20 cellular contexts compared by ENCODE assay signal in genomic region chr9:134880484-134881312, GRCh38. TPM values are rescaled to one million over a fixed set of nuclear protein-coding genes. Genes with fewer than 3 reads are reported as not detected.
DNase-seq lines count a peak whose midpoint lies in the region; ATAC-seq, FAIRE-seq and TF ChIP-seq lines count a peak whose summit lies in the region.
"Had no signal": no experiment of that assay in that cellular context is flagged by ENCODE, and none has a peak within 500 bp of the region (broad histone marks: within the 10 kb centered on the region; RNA-seq: fewer than 3 reads in every experiment).

Gene FCN2, plus strand, starts transcription at chr9:134880810. Its CDS starts 12 bp downstream, at chr9:134880822.

- no peak for FAIRE-seq in H1 (lab: Jason Lieb, UNC)
- FAIRE-seq: A204.1 had no signal

- H3K9ac ChIP-seq in IMR-90 (ENCODE audit: low read depth, low read length) (no peak within 1 kb of the TSS), H1 (replicated peaks in 1 of 4; ENCODE audit: extremely low read depth in 1 of 4, low read depth in 3 of 4, low read length in 3 of 4) (no peak within 1 kb of the TSS)
- H3K9ac ChIP-seq: BLaER1 treated with 17β-estradiol and CSF1 and Interleukin-3, amounts not matched to agents 10 nM and 100 nM had no signal

- H3K36me3 ChIP-seq in IMR-90 (ENCODE audit: control insufficient read depth, insufficient read depth, low read length), result no peaks in the 10 kb centered on the region
- H3K36me3 ChIP-seq in H1 (ENCODE audit: control insufficient read depth in 2 of 4, insufficient read depth in 4 of 4, low read length in 3 of 4), result no peaks in the 10 kb centered on the region
- H3K36me3 ChIP-seq: BLaER1 treated with 17β-estradiol and CSF1 and Interleukin-3, amounts not matched to agents 10 nM and 100 nM had no signal

- H4K8ac ChIP-seq in IMR-90 (ENCODE audit: low read depth in 2 of 2, low read length in 2 of 2), result no peak within 1 kb of the TSS
- H4K8ac ChIP-seq in H1 (ENCODE audit: extremely low read depth, insufficient read depth, low read length), result peak within 1 kb of the TSS; percentile 8; the same call in 1 of the 2 replicates

- H4K91ac ChIP-seq in IMR-90 (ENCODE audit: insufficient read depth, low read depth, low read length) (no peak within 1 kb of the TSS), H1 (replicated peaks; ENCODE audit: insufficient read length, low read length) (no peak within 1 kb of the TSS)

- intact Hi-C loops in activated CD4-positive, alpha-beta memory T cell treated with anti-CD3 and anti-CD28 coated beads for 36 hours (cut with micrococcal nuclease), result no loop called here
- intact Hi-C loops in IMR-90 (cut with micrococcal nuclease), result no loop called here

- H3K4me1 ChIP-seq in IMR-90 (ENCODE audit: control insufficient read depth, insufficient read depth, low read length), result no peaks in the 10 kb centered on the region
- no peaks in the 10 kb centered on the region for H3K4me1 ChIP-seq in H1 (replicated peaks in 1 of 4; ENCODE audit: control insufficient read depth in 3 of 4, insufficient read depth in 4 of 4, low read length in 3 of 4)

- H3K79me1 ChIP-seq in IMR-90 (ENCODE audit: low read depth in 1 of 2, low read length in 2 of 2), result no peaks in the 10 kb centered on the region
- H3K79me1 ChIP-seq in H1 (ENCODE audit: low read depth, low read length), result no peaks in the 10 kb centered on the region

- CTCF ChIA-PET in activated CD4-positive, alpha-beta memory T cell treated with anti-CD3 and anti-CD28 coated beads, Interleukin-2, amount 10 ng/mL, durations not matched to agents 7 days and 5 days (lab: Charles Lee), result no interaction called here
- CTCF ChIA-PET in activated CD4-positive, alpha-beta memory T cell treated with anti-CD3 and anti-CD28 coated beads for 36 hours (lab: Charles Lee), result interaction anchor here (0.7 kb wide), 1 partner anchor 42 kb away, joined by 3 read pairs; no protein-coding TSS in a partner anchor
- CTCF ChIA-PET in IMR-90 (lab: Yijun Ruan, JAX), result no interaction called here
- CTCF ChIA-PET in H1 (lab: Charles Lee; ENCODE audit: partially characterized antibody), result no interaction called here

- H3K27ac Mint-ChIP-seq in activated CD4-positive, alpha-beta memory T cell treated with anti-CD3 and anti-CD28 coated beads, Interleukin-2, amount 10 ng/mL, durations not matched to agents 7 days and 5 days, result no peak within 1 kb of the TSS
- no peak within 1 kb of the TSS for H3K27ac Mint-ChIP-seq in activated CD4-positive, alpha-beta memory T cell treated with anti-CD3 and anti-CD28 coated beads for 36 hours
- H3K27ac Mint-ChIP-seq in neural crest cell (ENCODE audit: unreplicated experiment), result peak within 1 kb of the TSS; percentile 19
- H3K27ac Mint-ChIP-seq in activated T-helper 17 cell treated with anti-CD3 and anti-CD28 coated beads, Interleukin-2, amount 50 U/mL, for 72 hours, result no peak within 1 kb of the TSS

- in situ Hi-C loops in IMR-90 (cut with MboI; ENCODE audit: low sequenced_read_pairs), result no loop called here

- POLR2A ChIA-PET in activated CD4-positive, alpha-beta memory T cell treated with anti-CD3 and anti-CD28 coated beads, Interleukin-2, amount 10 ng/mL, durations not matched to agents 7 days and 5 days (lab: Charles Lee), result no interaction called here
- POLR2A ChIA-PET in activated CD4-positive, alpha-beta memory T cell treated with anti-CD3 and anti-CD28 coated beads for 36 hours (lab: Charles Lee), result no interaction called here
- POLR2A ChIA-PET in IMR-90 (lab: Charles Lee; ENCODE audit: unreplicated experiment), result no interaction called here
- POLR2A ChIA-PET in H1 (lab: Charles Lee; ENCODE audit: partially characterized antibody), result no interaction called here

- no peak for TF ChIP-seq CTCF in IMR-90 (conservative IDR thresholded peaks at IDR 0.05; ENCODE audit: low read depth, low read length)
- no peak for TF ChIP-seq CTCF in H1 (IDR thresholded peaks at IDR 0.05; ENCODE audit: control extremely low read depth in 1 of 3, insufficient read depth in 1 of 3, low read depth in 1 of 3, low read length in 3 of 3)
- no peak for TF ChIP-seq CTCF in neural crest cell (conservative IDR thresholded peaks at IDR 0.05)

- H2BK5ac ChIP-seq in IMR-90 (ENCODE audit: low read depth, low read length, poor library complexity, severe bottlenecking), result no peak within 1 kb of the TSS
- no peak within 1 kb of the TSS for H2BK5ac ChIP-seq in H1 (ENCODE audit: low read depth, low read length)

- TF ChIP-seq POLR2A in IMR-90 (IDR thresholded peaks at IDR 0.05; ENCODE audit: low read depth, low read length) (no peak), H1 (IDR thresholded peaks at IDR 0.05; ENCODE audit: control extremely low read depth in 1 of 2, low read depth in 2 of 2, low read length in 2 of 2) (no peak)

- H3K9me3 Mint-ChIP-seq in activated CD4-positive, alpha-beta memory T cell treated with anti-CD3 and anti-CD28 coated beads, Interleukin-2, amount 10 ng/mL, durations not matched to agents 7 days and 5 days, result no peaks in the 10 kb centered on the region
- no peaks in the 10 kb centered on the region for H3K9me3 Mint-ChIP-seq in activated CD4-positive, alpha-beta memory T cell treated with anti-CD3 and anti-CD28 coated beads for 36 hours
- H3K9me3 Mint-ChIP-seq in neural crest cell, result no peaks in the 10 kb centered on the region
- no peaks in the 10 kb centered on the region for H3K9me3 Mint-ChIP-seq in activated T-helper 17 cell treated with anti-CD3 and anti-CD28 coated beads, Interleukin-2, amount 50 U/mL, for 72 hours

- no peak within 1 kb of the TSS for H2AK9ac ChIP-seq in IMR-90 (replicated peaks; ENCODE audit: low read depth, low read length, poor library complexity)

- no TSS peak for BruUV-seq in IMR-90 (replicated peaks; lab: Mats Ljungman, UMichigan)

- H3K79me2 ChIP-seq in H1 (ENCODE audit: control insufficient read depth in 1 of 2, insufficient read depth in 2 of 2, low read length in 2 of 2), result no peaks in the 10 kb centered on the region

- H3K56ac ChIP-seq in IMR-90 (ENCODE audit: extremely low read depth, insufficient read depth, low read length) (no peak within 1 kb of the TSS), H1 (replicated peaks; ENCODE audit: insufficient read length, low read depth, low read length) (no peak within 1 kb of the TSS)

- WGBS in IMR-90 (ENCODE audit: extremely low coverage in 2 of 2, insufficient read length in 1 of 2), 2 experiments, result 65% methylated on average over 9 of the region's 25 CpGs; no CpG with 5 or more reads in 1 of the 2 experiments
- WGBS in H1 (ENCODE audit: extremely low coverage in 1 of 2, insufficient coverage in 1 of 2, insufficient read length in 1 of 2, insufficient replicate concordance in 2 of 2, low coverage in 1 of 2, low lambda C conversion rate in 2 of 2, missing lambda C conversion rate in 1 of 2), 2 experiments, result 90% methylated on average over 22 of the region's 25 CpGs; no CpG with 5 or more reads in 1 of the 2 experiments

- H3K14ac ChIP-seq in IMR-90 (replicated peaks; ENCODE audit: low read depth, low read length) (no peak within 1 kb of the TSS), H1 (ENCODE audit: insufficient read length) (no peak within 1 kb of the TSS)

- H4K20me1 ChIP-seq in IMR-90 (ENCODE audit: insufficient read depth, low read length) (no peaks in the 10 kb centered on the region), H1 (replicated peaks in 1 of 2; ENCODE audit: control insufficient read depth in 1 of 2, insufficient read depth in 2 of 2, low read length in 2 of 2) (no peaks in the 10 kb centered on the region)
- H4K20me1 ChIP-seq: BLaER1 treated with 17β-estradiol and CSF1 and Interleukin-3, amounts not matched to agents 10 nM and 100 nM had no signal

- DNase-seq in activated CD4-positive, alpha-beta memory T cell treated with anti-CD3 and anti-CD28 coated beads, Interleukin-2, amount 10 ng/mL, durations not matched to agents 7 days and 5 days, result peak; percentile 11
- no peak for DNase-seq in activated CD4-positive, alpha-beta memory T cell treated with anti-CD3 and anti-CD28 coated beads for 36 hours
- DNase-seq in IMR-90 (no peak), H1 (ENCODE audit: low read depth in 1 of 2, low spot score in 2 of 2) (peak in 1 of 2 experiments; percentile 28), neural crest cell (ENCODE audit: low read depth, low spot score) (no peak), iPS-NIHi7 (ENCODE audit: extremely low spot score) (no peak)
- DNase-seq: DMS79 treated with DMSO at 0.1 percent for 48 hours, KG1, NCI-H1436 treated with DMSO at 0.1 percent for 48 hours, NCI-H2081 treated with DMSO at 0.1 percent for 48 hours, NCI-H2227 treated with DMSO at 0.1 percent for 48 hours, NCI-H526, SIG-M5 had no signal

- no peak for TF ChIP-seq EP300 in H1 (IDR thresholded peaks at IDR 0.05; ENCODE audit: borderline replicate concordance in 1 of 2, low read depth in 2 of 2, low read length in 2 of 2)

- H3K4me3 ChIP-seq in IMR-90 (ENCODE audit: insufficient read depth, low read depth, low read length) (no peak within 1 kb of the TSS), H1 (ENCODE audit: extremely low read depth in 1 of 4, insufficient read depth in 2 of 4, low read depth in 3 of 4, low read length in 4 of 4) (no peak within 1 kb of the TSS)
- H3K4me3 ChIP-seq: BLaER1 treated with 17β-estradiol and CSF1 and Interleukin-3, amounts not matched to agents 10 nM and 100 nM had no signal

- no peak for ATAC-seq in IMR-90 (ENCODE audit: low read depth)
- ATAC-seq in activated T-helper 17 cell treated with anti-CD3 and anti-CD28 coated beads, Interleukin-2, amount 50 U/mL, for 72 hours (replicated peaks), result no peak
- ATAC-seq: HCT116 had no signal

- no peak for TF ChIP-seq RAD21 in IMR-90 (IDR thresholded peaks at IDR 0.05; ENCODE audit: low read length)
- no peak for TF ChIP-seq RAD21 in H1 (IDR thresholded peaks at IDR 0.05 in 1 of 2, conservative IDR thresholded peaks at IDR 0.05 in 1 of 2; ENCODE audit: low read depth in 2 of 2, low read length in 2 of 2)

- no peaks in the 10 kb centered on the region for H3K9me1 ChIP-seq in IMR-90 (ENCODE audit: insufficient read depth, low read length)

- H2BK20ac ChIP-seq in IMR-90 (ENCODE audit: low read depth, low read length) (no peak within 1 kb of the TSS), H1 (ENCODE audit: low read length) (no peak within 1 kb of the TSS)

- H3K4me2 ChIP-seq in IMR-90 (ENCODE audit: low read depth, low read length), result no peak within 1 kb of the TSS
- H3K4me2 ChIP-seq in H1 (ENCODE audit: insufficient read depth in 1 of 2, low read depth in 2 of 2, low read length in 2 of 2), result no peak within 1 kb of the TSS
- H3K4me2 ChIP-seq: BLaER1 treated with 17β-estradiol and CSF1 and Interleukin-3, amounts not matched to agents 10 nM and 100 nM had no signal

- H3K23ac ChIP-seq in IMR-90 (ENCODE audit: low read depth, low read length) (no peak within 1 kb of the TSS), H1 (ENCODE audit: insufficient read length) (no peak within 1 kb of the TSS)

- H2BK120ac ChIP-seq in IMR-90 (ENCODE audit: low read depth, low read length) (no peak within 1 kb of the TSS), H1 (replicated peaks; ENCODE audit: low read depth, low read length) (no peak within 1 kb of the TSS)

- no peaks in the 10 kb centered on the region; the same call in 1 of the 2 replicates for H3K23me2 ChIP-seq in H1 (ENCODE audit: low read depth, low read length)

- H2BK15ac ChIP-seq in IMR-90 (ENCODE audit: low read depth, low read length), result no peak within 1 kb of the TSS
- H2BK15ac ChIP-seq in H1 (ENCODE audit: low read length), result no peak within 1 kb of the TSS

- H3K27ac ChIP-seq in IMR-90 (ENCODE audit: insufficient read depth, low read length), result no peak within 1 kb of the TSS
- no peak within 1 kb of the TSS for H3K27ac ChIP-seq in H1 (ENCODE audit: low read depth, low read length)
- H3K27ac ChIP-seq: BLaER1 treated with 17β-estradiol and CSF1 and Interleukin-3, amounts not matched to agents 10 nM and 100 nM had no signal

- H3K4ac ChIP-seq in IMR-90 (ENCODE audit: low read depth, low read length) (no peak within 1 kb of the TSS), H1 (replicated peaks; ENCODE audit: insufficient read length, low read depth, low read length) (no peak within 1 kb of the TSS)

- H3K27me3 ChIP-seq in IMR-90 (ENCODE audit: control insufficient read depth, insufficient read depth, low read length) (peaks cover 42% of the 10 kb centered on the region), H1 (replicated peaks in 1 of 4; ENCODE audit: control insufficient read depth in 3 of 4, extremely low read depth in 1 of 4, insufficient read depth in 3 of 4, low read length in 3 of 4) (no peaks in the 10 kb centered on the region)

- no peaks in the 10 kb centered on the region for H3K36me3 Mint-ChIP-seq in activated CD4-positive, alpha-beta memory T cell treated with anti-CD3 and anti-CD28 coated beads, Interleukin-2, amount 10 ng/mL, durations not matched to agents 7 days and 5 days (ENCODE audit: low read depth)
- H3K36me3 Mint-ChIP-seq in activated CD4-positive, alpha-beta memory T cell treated with anti-CD3 and anti-CD28 coated beads for 36 hours, result no peaks in the 10 kb centered on the region
- no peaks in the 10 kb centered on the region for H3K36me3 Mint-ChIP-seq in neural crest cell (ENCODE audit: low read depth)
- H3K36me3 Mint-ChIP-seq in activated T-helper 17 cell treated with anti-CD3 and anti-CD28 coated beads, Interleukin-2, amount 50 U/mL, for 72 hours (ENCODE audit: low read depth), result no peaks in the 10 kb centered on the region

- dilution Hi-C loops in IMR-90 (cut with HindIII; ENCODE audit: low sequenced_read_pairs, unreplicated experiment), result no loop called here

- H3K27me3 Mint-ChIP-seq in activated CD4-positive, alpha-beta memory T cell treated with anti-CD3 and anti-CD28 coated beads, Interleukin-2, amount 10 ng/mL, durations not matched to agents 7 days and 5 days, result peaks cover 8% of the 10 kb centered on the region
- no peaks in the 10 kb centered on the region for H3K27me3 Mint-ChIP-seq in activated CD4-positive, alpha-beta memory T cell treated with anti-CD3 and anti-CD28 coated beads for 36 hours
- H3K27me3 Mint-ChIP-seq in neural crest cell (ENCODE audit: low read depth), result peaks cover 2% of the 10 kb centered on the region
- H3K27me3 Mint-ChIP-seq in activated T-helper 17 cell treated with anti-CD3 and anti-CD28 coated beads, Interleukin-2, amount 50 U/mL, for 72 hours, result peaks cover 5% of the 10 kb centered on the region

- H2AK5ac ChIP-seq in IMR-90 (ENCODE audit: low read depth, low read length), result no peak within 1 kb of the TSS
- no peak within 1 kb of the TSS for H2AK5ac ChIP-seq in H1 (ENCODE audit: low read depth, low read length)

- H3K9me3 ChIP-seq in IMR-90 (ENCODE audit: control insufficient read depth, insufficient read depth, low read length) (no peaks in the 10 kb centered on the region), H1 (ENCODE audit: insufficient read depth in 2 of 2, low read depth in 1 of 2, low read length in 1 of 2) (no peaks in the 10 kb centered on the region)

- peak within 1 kb of the TSS; percentile 41 for H2AFZ ChIP-seq in IMR-90 (replicated peaks; ENCODE audit: low read length, poor library complexity)
- no peak within 1 kb of the TSS for H2AFZ ChIP-seq in H1 (ENCODE audit: low read length)

- no peak within 1 kb of the TSS for H3K4me3 Mint-ChIP-seq in activated CD4-positive, alpha-beta memory T cell treated with anti-CD3 and anti-CD28 coated beads, Interleukin-2, amount 10 ng/mL, durations not matched to agents 7 days and 5 days
- no peak within 1 kb of the TSS for H3K4me3 Mint-ChIP-seq in activated CD4-positive, alpha-beta memory T cell treated with anti-CD3 and anti-CD28 coated beads for 36 hours
- H3K4me3 Mint-ChIP-seq in neural crest cell, result no peak within 1 kb of the TSS
- H3K4me3 Mint-ChIP-seq in activated T-helper 17 cell treated with anti-CD3 and anti-CD28 coated beads, Interleukin-2, amount 50 U/mL, for 72 hours, result no peak within 1 kb of the TSS

- no peaks in the 10 kb centered on the region for H3K4me1 Mint-ChIP-seq in activated CD4-positive, alpha-beta memory T cell treated with anti-CD3 and anti-CD28 coated beads, Interleukin-2, amount 10 ng/mL, durations not matched to agents 7 days and 5 days
- H3K4me1 Mint-ChIP-seq in activated CD4-positive, alpha-beta memory T cell treated with anti-CD3 and anti-CD28 coated beads for 36 hours (ENCODE audit: low read depth), result no peaks in the 10 kb centered on the region
- no peaks in the 10 kb centered on the region for H3K4me1 Mint-ChIP-seq in neural crest cell
- H3K4me1 Mint-ChIP-seq in activated T-helper 17 cell treated with anti-CD3 and anti-CD28 coated beads, Interleukin-2, amount 50 U/mL, for 72 hours, result no peaks in the 10 kb centered on the region

- H4K5ac ChIP-seq in IMR-90 (ENCODE audit: low read depth, low read length) (no peak within 1 kb of the TSS), H1 (ENCODE audit: insufficient read length, low read depth, low read length) (no peak within 1 kb of the TSS)

- no peak within 1 kb of the TSS for H3K18ac ChIP-seq in IMR-90 (ENCODE audit: low read depth, low read length)
- no peak within 1 kb of the TSS for H3K18ac ChIP-seq in H1 (ENCODE audit: extremely low read depth, low read length)

- H2BK12ac ChIP-seq in H1 (ENCODE audit: low read depth, low read length), result no peak within 1 kb of the TSS

RNA-seq across cellular contexts. Expression of gene FCN2, which starts in this region (rescaled TPM):
- not detected for total RNA-seq in activated CD4-positive, alpha-beta memory T cell treated with anti-CD3 and anti-CD28 coated beads, Interleukin-2, amount 10 ng/mL, durations not matched to agents 7 days and 5 days
- not detected for total RNA-seq in activated CD4-positive, alpha-beta memory T cell treated with anti-CD3 and anti-CD28 coated beads for 36 hours
- not detected in 2 replicates for total RNA-seq in IMR-90 (2012; rRNA removed)
- not detected in 2 replicates for polyA plus RNA-seq in IMR-90 (2012; rRNA removed)
- not detected in 2 replicates for polyA plus RNA-seq in IMR-90 (2012; cell fraction: cytosol; rRNA removed)
- not detected in 2 replicates for polyA plus RNA-seq in IMR-90 (2012; cell fraction: nucleus; rRNA removed; ENCODE audit: low replicate concordance)
- not detected in 2 replicates for total RNA-seq in H1 (2021; fragmentation: NEBNext Ultra II Directional; extraction: Animal tissue kit (Norgen Biotek cat#: 25700))
- not detected in 2 replicates for polyA plus RNA-seq in H1 (2011; rRNA removed)
- not detected for polyA plus RNA-seq in H1 (2011; cell fraction: cytosol; rRNA removed)
- polyA plus RNA-seq in H1 (2011; cell fraction: nucleus; rRNA removed), result not detected
- polyA plus RNA-seq in H1 (2012, experiment 1 of 2), result not detected in 4 replicates
- polyA plus RNA-seq in H1 (2012, experiment 2 of 2), result not detected
- polyA plus RNA-seq in H1 (2013, experiment 1 of 2), result not detected
- not detected for polyA plus RNA-seq in H1 (2013, experiment 2 of 2)
- polyA minus RNA-seq in H1 (2011; rRNA and poly(A)+ RNA removed), result not detected in 2 replicates
- not detected for polyA minus RNA-seq in H1 (2011; cell fraction: cytosol; rRNA and poly(A)+ RNA removed)
- not detected for polyA minus RNA-seq in H1 (2011; cell fraction: nucleus; rRNA and poly(A)+ RNA removed)
- total RNA-seq in neural crest cell, result not detected in 2 replicates
- total RNA-seq in activated T-helper 17 cell treated with anti-CD3 and anti-CD28 coated beads, Interleukin-2, amount 50 U/mL, for 72 hours, result not detected
- total RNA-seq: G401, OCI-LY7, RPMI7951 had no signal

Comparison
In these comparisons a context has a peak if more than half of its experiments do, and no peak if none do; other contexts are left out.
1. Peak in DNase-seq in activated CD4-positive, alpha-beta memory T cell treated with anti-CD3 and anti-CD28 coated beads, Interleukin-2, amount 10 ng/mL, durations not matched to agents 7 days and 5 days; RNA of the gene not detected or under 1 TPM.